In the genomic region with DNA sequence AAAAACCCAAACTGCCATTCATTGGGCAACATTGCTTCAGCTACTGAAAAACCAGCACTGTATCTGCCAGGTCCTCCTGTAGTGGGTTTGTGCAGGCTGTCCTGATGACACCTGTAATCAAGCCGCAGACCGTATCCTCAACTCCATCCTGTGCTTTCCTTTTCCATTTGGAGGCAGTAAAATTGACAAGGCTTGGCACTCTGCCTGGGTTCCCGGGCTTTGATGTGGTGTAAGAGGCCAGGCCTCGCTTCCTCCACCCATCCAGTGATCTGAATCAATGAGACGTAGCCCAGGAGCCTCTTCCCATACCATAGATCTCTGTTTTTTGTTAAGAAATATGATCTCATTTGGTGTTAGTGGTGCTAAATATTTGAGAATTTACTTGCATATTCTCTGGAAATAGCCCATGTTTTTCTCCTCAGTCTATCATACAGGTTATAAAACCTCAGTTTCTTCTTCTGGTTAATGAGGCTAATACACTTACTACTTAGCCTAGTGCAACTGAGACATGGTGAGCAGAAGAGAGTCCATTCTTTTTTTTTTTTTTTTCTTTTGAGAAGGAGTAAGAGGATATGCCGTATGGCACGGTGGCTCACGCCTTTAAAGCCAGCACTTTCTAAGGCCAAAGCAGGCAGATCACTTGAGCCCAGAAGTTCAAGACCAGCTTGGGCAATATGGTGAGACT, we compare ENCODE assay signal across 11 cellular contexts. TPM values are rescaled to one million over a fixed set of nuclear protein-coding genes. Genes with fewer than 3 reads are reported as not detected.
DNase-seq lines count a peak whose midpoint lies in the region; ATAC-seq lines count a peak whose summit lies in the region.
"Had no signal": no experiment of that assay in that cellular context is flagged by ENCODE, and none has a peak within 500 bp of the region (broad histone marks: within the 10 kb centered on the region; RNA-seq: fewer than 3 reads in every experiment).

No MANE protein-coding gene starts in this region.

- peak; percentile 89 for DNase-seq in DMS53 (lab: John Stamatoyannopoulos, UW)
- peak; percentile 84 for DNase-seq in NCI-H1105 treated with DMSO at 0.1 percent for 48 hours (lab: John Stamatoyannopoulos, UW)
- peak; percentile 5 for DNase-seq in T1000 (lab: John Stamatoyannopoulos, UW)
- peak; percentile 84 for DNase-seq in kidney tubule cell (ENCODE audit: low spot score)
- no peak for DNase-seq in iPS-NIHi7 (ENCODE audit: extremely low spot score)
- no peak for DNase-seq in GF-D8 (lab: John Stamatoyannopoulos, UW)
- no peak for DNase-seq in right cardiac atrium
- DNase-seq in occipital lobe (lab: John Stamatoyannopoulos, UW) = no peak
- DNase-seq: activated CD4-positive, alpha-beta memory T cell treated with anti-CD3 and anti-CD28 coated beads, Interleukin-2, amount 10 ng/mL, durations not matched to agents 7 days and 5 days; amygdala had no signal

- 69% methylated on average over 8 of the region's 8 CpGs for WGBS in right cardiac atrium

- ATAC-seq in right cardiac atrium = no peak
- ATAC-seq: Panc1 had no signal

- H3K4me1 ChIP-seq in right cardiac atrium (ENCODE audit: control insufficient read depth, insufficient read depth, low read length) = peaks cover 1% of the 10 kb centered on the region

- H3K9me3 ChIP-seq in right cardiac atrium (ENCODE audit: control insufficient read depth, low read length) = no peaks in the 10 kb centered on the region

- intact Hi-C loops in right cardiac atrium (cut with DNase I) = no loop called here

- no peaks in the 10 kb centered on the region for H3K27me3 ChIP-seq in right cardiac atrium (ENCODE audit: control insufficient read depth, insufficient read depth)

- no peak overlapping the region for H3K4me3 ChIP-seq in right cardiac atrium (ENCODE audit: low read length)

- H3K27ac ChIP-seq in right cardiac atrium (ENCODE audit: low read length) = no peak overlapping the region

RNA-seq across cellular contexts. Expression of a gene that starts 34.8 kb away (rescaled TPM):
- total RNA-seq in right cardiac atrium = 1 to 10 TPM; 1.7 to 2.5 (median 1.9) TPM
- 0.84 TPM for polyA plus RNA-seq in right cardiac atrium
- total RNA-seq in occipital lobe = 90.5 TPM

RNA-seq across cellular contexts. Expression of a gene that starts 47.0 kb away (rescaled TPM):
- total RNA-seq in right cardiac atrium = 10 to 100 TPM in 1 of 4 donors, 1 to 10 TPM in 3; 6.3 to 11.6 (median 7.3) TPM
- 5.4 TPM for polyA plus RNA-seq in right cardiac atrium
- total RNA-seq in occipital lobe = 17.8 TPM

Comparison
In these comparisons a context has a peak if more than half of its experiments do, and no peak if none do; other contexts are left out.
1. DNase-seq: peak in DMS53 (single experiment), NCI-H1105 treated with DMSO at 0.1 percent for 48 hours (single experiment), T1000 (single experiment) and kidney tubule cell (single experiment); none in iPS-NIHi7 (single experiment), GF-D8 (single experiment), right cardiac atrium (0 of 3) and occipital lobe (single experiment).
2. RNA of a gene that starts 34.8 kb away (total RNA-seq): 90.5 TPM in occipital lobe (single experiment); 1.7 to 2.5 TPM in right cardiac atrium; every median in the first group is over 10 times any median in the second.